In the genomic region with DNA sequence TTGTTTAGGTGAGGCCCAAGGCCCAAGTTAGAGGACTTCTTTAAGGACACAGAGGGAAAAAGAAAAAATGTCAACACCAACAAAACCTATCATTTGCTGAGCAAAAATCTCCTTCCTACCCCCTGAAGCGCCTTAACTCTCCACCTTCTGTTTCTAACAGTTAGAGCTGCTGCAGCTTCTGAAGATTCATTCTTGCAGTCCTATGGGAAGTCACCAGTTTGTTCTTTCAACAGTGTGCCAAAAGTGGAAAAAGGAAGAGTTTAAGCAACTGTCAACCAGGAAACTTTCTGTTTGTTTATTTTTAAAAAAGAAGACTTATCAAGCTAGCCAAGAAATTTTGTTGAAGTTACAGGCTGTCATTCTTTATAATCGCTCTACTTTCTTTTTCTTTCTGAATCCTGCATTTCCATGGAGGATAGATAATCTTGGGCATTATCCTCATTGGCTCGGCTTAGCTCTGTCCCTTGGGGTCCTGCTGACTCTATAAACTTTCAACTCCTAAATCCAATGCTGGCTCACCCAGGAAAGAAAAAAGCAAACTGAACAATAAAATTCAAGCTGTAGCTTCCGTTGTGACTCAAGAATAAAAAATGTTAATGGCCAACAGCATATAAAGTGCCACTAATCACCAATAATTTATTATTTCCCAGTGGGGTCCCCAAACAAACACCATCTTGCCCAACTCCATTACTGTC, we compare ENCODE assay signal across 15 cellular contexts.
A peak's percentile ranks its signal among the peaks of the same experiment; 100 is the strongest.
DNase-seq lines count a peak whose midpoint lies in the region; ATAC-seq and TF ChIP-seq lines count a peak whose summit lies in the region.
"Had no signal": no experiment of that assay in that cellular context is flagged by ENCODE, and none has a peak within 500 bp of the region (broad histone marks: within the 10 kb centered on the region; RNA-seq: fewer than 3 reads in every experiment).

No MANE protein-coding gene starts in this region.

- H3K9me3 Mint-ChIP-seq in activated CD4-positive, alpha-beta T cell treated with anti-CD3 and anti-CD28 coated beads, Interleukin-2, amount 10 ng/mL, durations not matched to agents 7 days and 5 days: peaks cover 5% of the 10 kb centered on the region
- H3K9me3 Mint-ChIP-seq: activated T-helper 2 cell treated with anti-CD3 and anti-CD28 coated beads, Interferon-gamma antibody, Interleukin-2, Interleukin-4, amounts not matched to agents 10 μg/mL and 5 μg/mL and 100 μg/mL, durations not matched to agents 14 hours and 24 hours and 36 hours had no signal

- TF ChIP-seq CTCF in Panc1 (IDR thresholded peaks at IDR 0.05) (no peak), Peyer's patch (IDR thresholded peaks at IDR 0.05) (no peak), breast epithelium (IDR thresholded peaks at IDR 0.05) (no peak)

- H3K36me3 Mint-ChIP-seq in activated CD4-positive, alpha-beta T cell treated with anti-CD3 and anti-CD28 coated beads, Interleukin-2, amount 10 ng/mL, durations not matched to agents 7 days and 5 days (ENCODE audit: low read depth): no peaks in the 10 kb centered on the region

- POLR2A ChIA-PET in Panc1 (lab: Charles Lee): no interaction called here
- POLR2A ChIA-PET in activated CD4-positive, alpha-beta T cell treated with anti-CD3 and anti-CD28 coated beads, Interleukin-2, amount 10 ng/mL, durations not matched to agents 7 days and 5 days (lab: Charles Lee): no interaction called here

- ATAC-seq in Panc1 (no peak), HG03457 (IDR thresholded peaks at IDR 0.05; ENCODE audit: unreplicated experiment) (no peak)

- DNase-seq in EL (peak; percentile 51), Panc1 (ENCODE audit: low read depth, low spot score) (no peak), globus pallidus (ENCODE audit: low spot score) (peak; percentile 11), renal cortical epithelial cell (ENCODE audit: low read depth) (peak; percentile 79), Peyer's patch (no peak), breast epithelium (ENCODE audit: low spot score in 2 of 2) (no peak)
- no peak for DNase-seq in activated CD4-positive, alpha-beta T cell treated with anti-CD3 and anti-CD28 coated beads, Interleukin-2, amount 10 ng/mL, durations not matched to agents 7 days and 5 days
- DNase-seq: central memory CD4-positive, alpha-beta T cell; KG1; kidney glomerular epithelial cell; thyroid gland had no signal

- H3K27ac Mint-ChIP-seq in activated CD4-positive, alpha-beta T cell treated with anti-CD3 and anti-CD28 coated beads, Interleukin-2, amount 10 ng/mL, durations not matched to agents 7 days and 5 days: no peak overlapping the region
- H3K27ac Mint-ChIP-seq: activated T-helper 2 cell treated with anti-CD3 and anti-CD28 coated beads, Interferon-gamma antibody, Interleukin-2, Interleukin-4, amounts not matched to agents 10 μg/mL and 5 μg/mL and 100 μg/mL, durations not matched to agents 14 hours and 24 hours and 36 hours; B cell had no signal

- no peak overlapping the region for H3K4me3 ChIP-seq in Panc1 (ENCODE audit: low read depth in 2 of 2, low read length in 2 of 2)
- no peak overlapping the region for H3K4me3 ChIP-seq in Peyer's patch
- no peak overlapping the region for H3K4me3 ChIP-seq in breast epithelium
- H3K4me3 ChIP-seq: thyroid gland had no signal

- H3K4me3 Mint-ChIP-seq in activated CD4-positive, alpha-beta T cell treated with anti-CD3 and anti-CD28 coated beads, Interleukin-2, amount 10 ng/mL, durations not matched to agents 7 days and 5 days: no peak overlapping the region
- H3K4me3 Mint-ChIP-seq: B cell had no signal

- H3K4me1 ChIP-seq in Panc1 (ENCODE audit: control insufficient read depth, insufficient read depth, low read length) (peaks cover 31% of the 10 kb centered on the region), Peyer's patch (peaks cover 0 to 13% (median 0%) of the 10 kb centered on the region in 4 donors), breast epithelium (no peaks in the 10 kb centered on the region)

- no peak for TF ChIP-seq POLR2A in Peyer's patch (IDR thresholded peaks at IDR 0.05)
- TF ChIP-seq POLR2A in breast epithelium (IDR thresholded peaks at IDR 0.05): no peak

- in situ Hi-C loops in Panc1 (cut with HindIII; ENCODE audit: low pct_unique_long_range_greater_than_20kb, low sequenced_read_pairs): no loop called here

- H3K27me3 ChIP-seq in Panc1 (ENCODE audit: control insufficient read depth, insufficient read depth, low read length) (no peaks in the 10 kb centered on the region), Peyer's patch (no peaks in the 10 kb centered on the region), breast epithelium (no peaks in the 10 kb centered on the region)
- H3K27me3 ChIP-seq: thyroid gland had no signal

- H3K9me3 ChIP-seq in Panc1 (ENCODE audit: control insufficient read depth, insufficient read depth, low read depth, low read length) (no peaks in the 10 kb centered on the region), Peyer's patch (no peaks in the 10 kb centered on the region), breast epithelium (no peaks in the 10 kb centered on the region)
- H3K9me3 ChIP-seq: thyroid gland had no signal

- H3K27ac ChIP-seq in Panc1 (ENCODE audit: low read length) (peak overlapping the region; percentile 84), Peyer's patch (peak overlapping the region in 1 of 4 donors; percentile 49), breast epithelium (peak overlapping the region in 1 of 2 donors; percentile 40)
- H3K27ac ChIP-seq: RWPE1 had no signal

- H3K36me3 ChIP-seq in Panc1 (ENCODE audit: control insufficient read depth, insufficient read depth, low read length): no peaks in the 10 kb centered on the region
- no peaks in the 10 kb centered on the region for H3K36me3 ChIP-seq in Peyer's patch
- H3K36me3 ChIP-seq in breast epithelium: no peaks in the 10 kb centered on the region
- H3K36me3 ChIP-seq: thyroid gland had no signal

- intact Hi-C loops in Panc1 (cut with micrococcal nuclease; ENCODE audit: unreplicated experiment): no loop called here
- intact Hi-C loops in breast epithelium (cut with DNase I; ENCODE audit: low total_unique reads): no loop called here

- H3K27me3 Mint-ChIP-seq in activated CD4-positive, alpha-beta T cell treated with anti-CD3 and anti-CD28 coated beads, Interleukin-2, amount 10 ng/mL, durations not matched to agents 7 days and 5 days: peaks cover 4% of the 10 kb centered on the region
- H3K27me3 Mint-ChIP-seq: B cell had no signal

- CTCF ChIA-PET in Panc1 (lab: Charles Lee): no interaction called here
- CTCF ChIA-PET in activated CD4-positive, alpha-beta T cell treated with anti-CD3 and anti-CD28 coated beads, Interleukin-2, amount 10 ng/mL, durations not matched to agents 7 days and 5 days (lab: Charles Lee): interaction anchor here (0.5 to 1.3 kb wide), 4 partner anchors 9 to 896 kb away, joined by 3 to 5 read pairs (median 4); no protein-coding TSS in a partner anchor

- H3K4me1 Mint-ChIP-seq in activated CD4-positive, alpha-beta T cell treated with anti-CD3 and anti-CD28 coated beads, Interleukin-2, amount 10 ng/mL, durations not matched to agents 7 days and 5 days: peaks cover 34% of the 10 kb centered on the region
- H3K4me1 Mint-ChIP-seq: B cell had no signal

- BruUV-seq in Panc1 (replicated peaks; lab: Mats Ljungman, UMichigan): no TSS peak

Comparison
In these comparisons a context has a peak if more than half of its experiments do, and no peak if none do; other contexts are left out.
1. DNase-seq: peak in EL (single experiment), globus pallidus (single experiment) and renal cortical epithelial cell (single experiment); none in Panc1 (single experiment), Peyer's patch (0 of 3), breast epithelium (0 of 2) and activated CD4-positive, alpha-beta T cell treated with anti-CD3 and anti-CD28 coated beads, Interleukin-2, amount 10 ng/mL, durations not matched to agents 7 days and 5 days (single experiment).